In the genomic region with DNA sequence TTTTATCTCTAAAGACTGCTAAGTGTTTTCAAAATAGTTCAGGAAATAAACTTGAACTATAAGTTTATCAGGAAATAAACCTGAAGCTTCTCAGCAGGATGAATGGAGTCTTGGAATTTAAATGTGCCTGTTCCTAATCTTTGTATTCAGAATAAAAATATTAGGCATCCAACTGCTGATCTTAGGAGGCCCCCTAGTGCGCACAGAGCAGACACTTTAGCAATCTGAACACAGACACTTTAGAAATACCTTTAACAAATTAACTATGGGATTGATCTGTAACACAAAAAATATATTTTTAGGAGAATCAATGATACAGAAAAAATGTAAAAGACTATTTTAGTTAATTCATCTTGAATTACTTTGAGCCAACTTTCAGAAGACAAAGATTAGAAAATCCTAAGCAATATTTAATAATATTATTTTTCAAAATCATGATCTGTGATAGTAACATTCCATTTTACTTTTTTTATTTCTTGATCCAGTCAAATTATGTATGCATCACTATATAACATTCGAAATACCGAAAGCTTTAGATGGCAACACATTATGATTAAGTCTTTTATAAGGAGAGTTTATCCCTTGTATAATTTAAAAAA, we compare ENCODE assay signal across 9 cellular contexts.
DNase-seq lines count a peak whose midpoint lies in the region; ATAC-seq, FAIRE-seq and TF ChIP-seq lines count a peak whose summit lies in the region.
"Had no signal": no experiment of that assay in that cellular context is flagged by ENCODE, and none has a peak within 500 bp of the region (broad histone marks: within the 10 kb centered on the region; RNA-seq: fewer than 3 reads in every experiment).

No MANE protein-coding gene starts in this region.

- H3K27me3 Mint-ChIP-seq in activated CD8-positive, alpha-beta T cell treated with anti-CD3 and anti-CD28 coated beads, Interleukin-2, amount 10 ng/mL, durations not matched to agents 7 days and 5 days (ENCODE audit: low read depth): peaks cover 22% of the 10 kb centered on the region
- H3K27me3 Mint-ChIP-seq: central memory CD8-positive, alpha-beta T cell had no signal

- intact Hi-C loops in posterior cingulate gyrus (cut with DNase I): loop anchor here (2.0 kb wide), 1 partner anchor 494 kb away; no protein-coding TSS in a partner anchor

- H3K27ac Mint-ChIP-seq in activated CD8-positive, alpha-beta T cell treated with anti-CD3 and anti-CD28 coated beads, Interleukin-2, amount 10 ng/mL, durations not matched to agents 7 days and 5 days: no peak overlapping the region

- H3K36me3 Mint-ChIP-seq in activated CD8-positive, alpha-beta T cell treated with anti-CD3 and anti-CD28 coated beads, Interleukin-2, amount 10 ng/mL, durations not matched to agents 7 days and 5 days (ENCODE audit: low read depth): no peaks in the 10 kb centered on the region

- peak; percentile 29 for FAIRE-seq in A204.1 (lab: Jason Lieb, UNC)

- H3K4me3 ChIP-seq in foreskin fibroblast (ENCODE audit: low read depth in 1 of 2, low read length in 2 of 2): no peak overlapping the region

- DNase-seq in GM03348 (ENCODE audit: low spot score) (peak; percentile 68), NCI-H2227 treated with DMSO at 0.1 percent for 48 hours (lab: John Stamatoyannopoulos, UW) (peak; percentile 48), foreskin fibroblast (peak in 1 of 2 donors; percentile 73), posterior cingulate gyrus (peak in 6 of 10 donors; percentile 8 to 83 (median 38)), NCI-H146 treated with DMSO at 0.1 percent for 48 hours (lab: John Stamatoyannopoulos, UW; ENCODE audit: unreplicated experiment) (no peak)
- DNase-seq in activated CD8-positive, alpha-beta T cell treated with anti-CD3 and anti-CD28 coated beads, Interleukin-2, amount 10 ng/mL, durations not matched to agents 7 days and 5 days: peak; percentile 58

- POLR2A ChIA-PET in activated CD8-positive, alpha-beta T cell treated with anti-CD3 and anti-CD28 coated beads, Interleukin-2, amount 10 ng/mL, durations not matched to agents 7 days and 5 days (lab: Charles Lee): no interaction called here

- TF ChIP-seq CTCF in foreskin fibroblast (IDR thresholded peaks at IDR 0.05; ENCODE audit: low read depth, low read length): peak; percentile 77

- CTCF ChIA-PET in activated CD8-positive, alpha-beta T cell treated with anti-CD3 and anti-CD28 coated beads, Interleukin-2, amount 10 ng/mL, durations not matched to agents 7 days and 5 days (lab: Charles Lee): interaction anchor here (0.6 to 2.2 kb wide), 7 partner anchors 10 to 503 kb away, joined by 3 to 10 read pairs (median 4); no protein-coding TSS in a partner anchor

- ATAC-seq in activated CD8-positive, alpha-beta T cell treated with anti-CD3 and anti-CD28 coated beads, Interleukin-2, amount 10 ng/mL, durations not matched to agents 7 days and 5 days: peak; percentile 64
- ATAC-seq in GM19351 (IDR thresholded peaks at IDR 0.05; ENCODE audit: unreplicated experiment): no peak

- peaks cover 3% of the 10 kb centered on the region for H3K9me3 Mint-ChIP-seq in activated CD8-positive, alpha-beta T cell treated with anti-CD3 and anti-CD28 coated beads, Interleukin-2, amount 10 ng/mL, durations not matched to agents 7 days and 5 days (ENCODE audit: insufficient read depth)
- H3K9me3 Mint-ChIP-seq: central memory CD8-positive, alpha-beta T cell had no signal

- no peak overlapping the region for H3K4me3 Mint-ChIP-seq in activated CD8-positive, alpha-beta T cell treated with anti-CD3 and anti-CD28 coated beads, Interleukin-2, amount 10 ng/mL, durations not matched to agents 7 days and 5 days
- H3K4me3 Mint-ChIP-seq: central memory CD8-positive, alpha-beta T cell had no signal

- H3K4me1 Mint-ChIP-seq in activated CD8-positive, alpha-beta T cell treated with anti-CD3 and anti-CD28 coated beads, Interleukin-2, amount 10 ng/mL, durations not matched to agents 7 days and 5 days (ENCODE audit: low read depth): peaks cover 11% of the 10 kb centered on the region
- H3K4me1 Mint-ChIP-seq: central memory CD8-positive, alpha-beta T cell had no signal
